1 cellular context compared by ENCODE assay signal in genomic region chr20:44770480-44771171, GRCh38.
A peak's percentile ranks its signal among the peaks of the same experiment; 100 is the strongest.
TF ChIP-seq lines count a peak whose summit lies in the region.

No MANE protein-coding gene starts in this region.

TF ChIP-seq in H1, 55 proteins besides CTCF, POLR2A, EP300 and RAD21:
- TF ChIP-seq RFX5 (IDR thresholded peaks at IDR 0.05; ENCODE audit: borderline replicate concordance, low read depth, low read length) (no peak), JUN (IDR thresholded peaks at IDR 0.05; ENCODE audit: low read depth, low read length) (no peak), ATF3 (IDR thresholded peaks at IDR 0.05; ENCODE audit: insufficient read depth, low read depth, low read length) (no peak), BCL11A (IDR thresholded peaks at IDR 0.05; ENCODE audit: low read depth in 2 of 2, low read length in 2 of 2) (no peak), MAFK (IDR thresholded peaks at IDR 0.05; ENCODE audit: low read depth, low read length) (no peak), CHD1 (IDR thresholded peaks at IDR 0.05; ENCODE audit: low read depth, low read length) (no peak), ASH2L (IDR thresholded peaks at IDR 0.05; ENCODE audit: low read length) (no peak), KDM1A (IDR thresholded peaks at IDR 0.05; ENCODE audit: borderline replicate concordance, low read length) (peak; percentile 83)
